Comparison of ENCODE assay signal across 8 cellular contexts in genomic region chr1:11267350-11268337, GRCh38. TPM values are rescaled to one million over a fixed set of nuclear protein-coding genes. Genes with fewer than 3 reads are reported as not detected.
DNase-seq lines count a peak whose midpoint lies in the region; ATAC-seq, FAIRE-seq and TF ChIP-seq lines count a peak whose summit lies in the region.
"Not testable (repeated sequence)": the region's sequence is repeated elsewhere in the genome, so short reads cannot be mapped to it uniquely, and the experiment has no call there.

No MANE protein-coding gene starts in this region.

- peak overlapping the region; percentile 52 for H3K27ac ChIP-seq in AG04450 (ENCODE audit: low read depth, low read length)
- H3K27ac ChIP-seq in PC-3 (ENCODE audit: low read length); astrocyte (ENCODE audit: low read depth, low read length): not testable (repeated sequence)

- H3K9ac ChIP-seq in PC-3 (ENCODE audit: low read length); astrocyte (ENCODE audit: low read length): not testable (repeated sequence)

- H3K36me3 Mint-ChIP-seq in astrocyte (ENCODE audit: low read depth, unreplicated experiment) = not testable (repeated sequence)

- not testable (repeated sequence) for H3F3A ChIP-seq in PC-3 (ENCODE audit: low read length, unreplicated experiment)

- not testable (repeated sequence) for ATAC-seq in PC-3

- not testable (repeated sequence) for H3K4me1 ChIP-seq in PC-3 (ENCODE audit: insufficient read depth, low read length)
- H3K4me1 ChIP-seq in astrocyte (ENCODE audit: insufficient read depth, low read length) = peaks cover 12% of the 10 kb centered on the region

- not testable (repeated sequence) for H3K27me3 Mint-ChIP-seq in astrocyte (ENCODE audit: low read depth, unreplicated experiment)

- not testable (repeated sequence) for H3K36me3 ChIP-seq in PC-3 (ENCODE audit: low read depth, low read length); astrocyte (ENCODE audit: insufficient read depth, low read length)

- not testable (repeated sequence) for H3K9me3 ChIP-seq in AG04450 (ENCODE audit: control insufficient read depth, insufficient read depth, low read length); PC-3 (ENCODE audit: low read length); astrocyte (ENCODE audit: insufficient read depth, low read depth, low read length)

- POLR2A ChIA-PET in AG04450 (lab: Yijun Ruan, JAX); PC-3 (lab: Charles Lee; ENCODE audit: unreplicated experiment): not testable (repeated sequence)

- not testable (repeated sequence) for H3K9me2 ChIP-seq in PC-3 (replicated peaks; ENCODE audit: low read length)

- not testable (repeated sequence) for H3K79me2 ChIP-seq in PC-3 (ENCODE audit: low read length); astrocyte (ENCODE audit: insufficient read depth, low read length)

- not testable (repeated sequence) for H3K4me2 ChIP-seq in PC-3 (ENCODE audit: low read length)
- peak overlapping the region; percentile 19 for H3K4me2 ChIP-seq in astrocyte (ENCODE audit: low read length)

- H3K27me3 ChIP-seq in AG04450 (ENCODE audit: control insufficient read depth, insufficient read depth, low read length); PC-3 (ENCODE audit: low read length); astrocyte (ENCODE audit: insufficient read depth, low read length): not testable (repeated sequence)

- CTCF ChIA-PET in AG04450 (lab: Charles Lee) = interaction anchor here (0.9 kb wide), 1 partner anchor 374 kb away, joined by 3 read pairs; no protein-coding TSS in a partner anchor
- CTCF ChIA-PET in PC-3 (lab: Charles Lee) = not testable (repeated sequence)

- not testable (repeated sequence) for TF ChIP-seq CTCF in AG04450 (IDR thresholded peaks at IDR 0.05; ENCODE audit: low read depth, low read length); PC-3 (conservative IDR thresholded peaks at IDR 0.05; ENCODE audit: low read depth, low read length); astrocyte (IDR thresholded peaks at IDR 0.05; ENCODE audit: insufficient read depth, low read depth, low read length); fibroblast of mammary gland (conservative IDR thresholded peaks at IDR 0.05; ENCODE audit: control insufficient read depth, insufficient read depth, low read depth, low read length)

- H4K20me1 ChIP-seq in PC-3 (ENCODE audit: low read length); astrocyte (ENCODE audit: insufficient read depth, low read length): not testable (repeated sequence)

- H3K27ac Mint-ChIP-seq in astrocyte (ENCODE audit: unreplicated experiment) = not testable (repeated sequence)

- H3K9me3 Mint-ChIP-seq in astrocyte (ENCODE audit: unreplicated experiment) = not testable (repeated sequence)

- DNase-seq in AG04450 (ENCODE audit: low read depth, low spot score) (peak; percentile 30), H4 (ENCODE audit: low spot score) (peak; percentile 27), PC-3 (peak; percentile 13), astrocyte (ENCODE audit: low read depth) (peak; percentile 51), dermis microvascular lymphatic vessel endothelial cell (ENCODE audit: low read depth in 2 of 2) (peak; percentile 91 to 92), fibroblast of mammary gland (ENCODE audit: low read depth) (peak; percentile 87), kidney glomerular epithelial cell (lab: John Stamatoyannopoulos, UW) (peak; percentile 7), posterior vena cava (ENCODE audit: low spot score) (peak; percentile 31)

- not testable (repeated sequence) for H3K4me3 Mint-ChIP-seq in astrocyte (ENCODE audit: unreplicated experiment)

- not testable (repeated sequence) for H3K4me1 Mint-ChIP-seq in astrocyte (ENCODE audit: low read depth, unreplicated experiment)

- intact Hi-C loops in PC-3 (cut with micrococcal nuclease) = not testable (repeated sequence)
- intact Hi-C loops in posterior vena cava (cut with DNase I) = loop anchor here in 1 of 2 donors (2.0 to 10.0 kb wide), 2 partner anchors 73 to 377 kb away; no protein-coding TSS in a partner anchor

- not testable (repeated sequence) for BruUV-seq in PC-3 (replicated peaks; lab: Mats Ljungman, UMichigan)

- H3K4me3 ChIP-seq in AG04450 (ENCODE audit: low read depth, low read length); PC-3 (ENCODE audit: low read length); astrocyte (ENCODE audit: insufficient read depth, low read depth, low read length); fibroblast of mammary gland (ENCODE audit: control insufficient read depth, low read depth, low read length): not testable (repeated sequence)

- FAIRE-seq in astrocyte (lab: Jason Lieb, UNC) = not testable (repeated sequence)

- H2AFZ ChIP-seq in PC-3 (ENCODE audit: low read length); astrocyte (ENCODE audit: low read depth, low read length): not testable (repeated sequence)

RNA-seq across cellular contexts. Expression of gene MTOR, which starts 5.3 kb away (rescaled TPM):
- 27.7 and 30.7 TPM in 2 replicates for polyA plus RNA-seq in AG04450 (2011; rRNA removed)
- 63.4 and 71.3 TPM in 2 replicates for polyA minus RNA-seq in AG04450 (2011; rRNA and poly(A)+ RNA removed)
- 28.2 and 34.6 TPM in 2 replicates for total RNA-seq in H4 (2014; rRNA removed; shearing (Covaris generic))
- total RNA-seq in PC-3 (2014; rRNA removed) = 48.0 and 53.6 TPM in 2 replicates
- total RNA-seq in astrocyte = 43.6 and 45.5 TPM in 2 replicates
- total RNA-seq in dermis microvascular lymphatic vessel endothelial cell = 37.5 and 62.8 TPM in 2 replicates
- total RNA-seq in posterior vena cava = 10 to 100 TPM; 26.3 to 26.7 TPM

RNA-seq across cellular contexts. Expression of gene UBIAD1, which starts 5.4 kb away (rescaled TPM):
- 10.0 and 10.7 TPM in 2 replicates for polyA plus RNA-seq in AG04450 (2011; rRNA removed)
- 16.5 and 20.3 TPM in 2 replicates for polyA minus RNA-seq in AG04450 (2011; rRNA and poly(A)+ RNA removed)
- total RNA-seq in H4 (2014; rRNA removed; shearing (Covaris generic)) = 9.9 and 12.8 TPM in 2 replicates
- total RNA-seq in PC-3 (2014; rRNA removed) (14.5 and 14.8 TPM in 2 replicates), astrocyte (15.4 and 15.5 TPM in 2 replicates), dermis microvascular lymphatic vessel endothelial cell (6.9 and 15.2 TPM in 2 replicates), posterior vena cava (10 to 100 TPM in 1 of 2 donors, 1 to 10 TPM in 1; 8.0 to 12.0 TPM)

Comparison
In these comparisons a context has a peak if more than half of its experiments do, and no peak if none do; other contexts are left out.
1. DNase-seq: peak in every context shown above with its lines; median percentile 92 in dermis microvascular lymphatic vessel endothelial cell; 87 in fibroblast of mammary gland; 51 in astrocyte; 31 in posterior vena cava; 30 in AG04450; 27 in H4; 13 in PC-3; 7 in kidney glomerular epithelial cell.